In the genomic region with DNA sequence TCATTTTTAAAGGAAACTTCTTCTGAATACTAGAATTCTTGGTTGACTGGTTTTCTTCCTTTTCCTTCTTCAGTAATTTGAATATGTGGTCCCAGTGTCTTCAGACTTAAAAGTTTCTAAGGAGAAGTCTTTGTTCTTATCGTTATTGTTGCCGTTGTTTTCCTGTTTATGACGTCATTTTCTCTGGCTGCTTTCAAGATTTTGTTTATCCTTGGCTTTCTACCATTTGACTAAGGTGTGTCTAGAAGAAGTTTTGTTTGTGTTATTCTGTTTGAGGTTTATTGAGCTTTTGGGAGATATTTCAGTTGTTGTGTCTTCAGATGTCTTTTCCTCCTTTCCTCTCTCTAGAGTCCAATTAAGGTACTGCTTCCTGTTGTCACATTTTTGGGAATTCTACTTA, we compare ENCODE assay signal across 1 cellular context.
TF ChIP-seq lines count a peak whose summit lies in the region.

No MANE protein-coding gene starts in this region.

TF ChIP-seq in K562, 482 proteins besides CTCF, POLR2A, EP300 and RAD21 (continued from another document):
- no peak for TF ChIP-seq RBM39 (optimal IDR thresholded peaks at IDR 0.05; ENCODE audit: low read depth, low read length)
- no peak for TF ChIP-seq KDM5B (IDR thresholded peaks at IDR 0.05; ENCODE audit: insufficient replicate concordance, low read depth, low read length)
- TF ChIP-seq DPF2 (IDR thresholded peaks at IDR 0.05), result peak; percentile 46; the same call in 1 of the 2 replicates
- TF ChIP-seq ZNF76 (CRISPR knock-in tag; IDR thresholded peaks at IDR 0.05; ENCODE audit: borderline replicate concordance), result no peak
- no peak for TF ChIP-seq SLC30A9 (CRISPR knock-in tag; IDR thresholded peaks at IDR 0.05)
- no peak for TF ChIP-seq SRSF1 (IDR thresholded peaks at IDR 0.05; ENCODE audit: low read depth, low read length)
- no peak for TF ChIP-seq SMARCE1 (IDR thresholded peaks at IDR 0.05)
